ENCODE assay signal across 34 cellular contexts in the genomic region with DNA sequence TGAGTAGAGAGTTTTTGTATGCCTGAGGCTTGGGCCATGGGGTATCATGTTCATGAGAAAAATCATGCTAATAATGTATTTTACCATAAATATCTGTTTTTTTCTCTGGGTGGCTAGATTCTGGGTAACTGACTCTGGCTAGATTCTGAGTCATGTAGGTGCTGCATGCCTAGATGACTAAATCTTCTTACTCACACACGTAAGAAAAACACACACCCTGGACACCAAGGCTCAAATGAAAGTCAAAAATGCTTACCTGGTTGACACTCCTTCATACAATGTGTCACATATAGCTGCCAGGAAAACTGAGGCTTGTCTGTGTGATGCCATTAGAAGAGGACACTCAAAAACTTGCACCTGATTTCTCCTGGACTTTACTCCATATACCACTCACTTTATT.
DNase-seq lines count a peak whose midpoint lies in the region; ATAC-seq, FAIRE-seq and TF ChIP-seq lines count a peak whose summit lies in the region.
"Had no signal": no experiment of that assay in that cellular context is flagged by ENCODE, and none has a peak within 500 bp of the region (broad histone marks: within the 10 kb centered on the region; RNA-seq: fewer than 3 reads in every experiment).

No MANE protein-coding gene starts in this region.

- CTCF ChIA-PET in T-cell (lab: Charles Lee) = no interaction called here
- CTCF ChIA-PET in CD8-positive, alpha-beta memory T cell (lab: Charles Lee) = no interaction called here

- no peak overlapping the region for H3K27ac ChIP-seq in CD8-positive, alpha-beta memory T cell (ENCODE audit: low read depth, low read length)
- H3K27ac ChIP-seq: ascending aorta, heart left ventricle, parathyroid adenoma, right lobe of liver, testis, uterus had no signal

- no peaks in the 10 kb centered on the region for H3K9me3 ChIP-seq in CD8-positive, alpha-beta memory T cell (ENCODE audit: low read length)
- H3K9me3 ChIP-seq: MG63, right lobe of liver, testis, uterus had no signal

- H3K4me3 Mint-ChIP-seq in T-cell = no peak overlapping the region
- H3K4me3 Mint-ChIP-seq in CD8-positive, alpha-beta memory T cell = no peak overlapping the region
- H3K4me3 Mint-ChIP-seq: activated naive CD8-positive, alpha-beta T cell; CD14-positive monocyte; nephron progenitor cell; T-helper 2 cell treated with Interferon-gamma antibody and Interleukin-4, amounts not matched to agents 5 μg/mL and 100 μg/mL, for 36 hours had no signal

- peak; percentile 52 for FAIRE-seq in bronchial epithelial cell (lab: Jason Lieb, UNC)
- FAIRE-seq: D721Med, endothelial cell of umbilical vein, GM12892 had no signal

- H3K4me1 Mint-ChIP-seq in T-cell = no peaks in the 10 kb centered on the region
- no peaks in the 10 kb centered on the region for H3K4me1 Mint-ChIP-seq in CD8-positive, alpha-beta memory T cell
- H3K4me1 Mint-ChIP-seq: CD14-positive monocyte, nephron progenitor cell had no signal

- POLR2A ChIA-PET in T-cell (lab: Charles Lee) = no interaction called here
- POLR2A ChIA-PET in CD8-positive, alpha-beta memory T cell (lab: Charles Lee) = no interaction called here

- no peaks in the 10 kb centered on the region for H3K27me3 Mint-ChIP-seq in T-cell
- no peaks in the 10 kb centered on the region for H3K27me3 Mint-ChIP-seq in CD8-positive, alpha-beta memory T cell
- H3K27me3 Mint-ChIP-seq: activated naive CD8-positive, alpha-beta T cell had no signal

- no peak overlapping the region for H3K4me3 ChIP-seq in bronchial epithelial cell (ENCODE audit: low read depth, low read length)
- H3K4me3 ChIP-seq in kidney epithelial cell (ENCODE audit: low read depth, low read length) = no peak overlapping the region
- H3K4me3 ChIP-seq in CD8-positive, alpha-beta memory T cell (ENCODE audit: low read length) = no peak overlapping the region
- H3K4me3 ChIP-seq: ascending aorta, heart left ventricle, MG63, right lobe of liver, testis, uterus had no signal

- H3K9me3 Mint-ChIP-seq in T-cell = peaks cover 0 to 9% (median 0%) of the 10 kb centered on the region in 3 donors
- H3K9me3 Mint-ChIP-seq in CD8-positive, alpha-beta memory T cell = peaks cover 0 to 6% (median 0%) of the 10 kb centered on the region in 5 donors

- no peaks in the 10 kb centered on the region for H3K36me3 Mint-ChIP-seq in T-cell
- H3K36me3 Mint-ChIP-seq in CD8-positive, alpha-beta memory T cell = no peaks in the 10 kb centered on the region
- H3K36me3 Mint-ChIP-seq: activated naive CD8-positive, alpha-beta T cell; CD14-positive monocyte had no signal

- ATAC-seq in T-cell (replicated peaks in 1 of 4) = no peak
- ATAC-seq: heart left ventricle, left cardiac atrium, right lobe of liver had no signal

- no peak overlapping the region for H3K27ac Mint-ChIP-seq in T-cell
- no peak overlapping the region for H3K27ac Mint-ChIP-seq in CD8-positive, alpha-beta memory T cell
- H3K27ac Mint-ChIP-seq: activated naive CD8-positive, alpha-beta T cell; CD14-positive monocyte; T-helper 2 cell treated with Interferon-gamma antibody and Interleukin-4, amounts not matched to agents 5 μg/mL and 100 μg/mL, for 36 hours had no signal

- H3K36me3 ChIP-seq in bronchial epithelial cell (ENCODE audit: control insufficient read depth, insufficient read depth, low read length) = no peaks in the 10 kb centered on the region
- no peaks in the 10 kb centered on the region for H3K36me3 ChIP-seq in kidney epithelial cell (ENCODE audit: control insufficient read depth, insufficient read depth, low read length)
- no peaks in the 10 kb centered on the region for H3K36me3 ChIP-seq in CD8-positive, alpha-beta memory T cell (ENCODE audit: insufficient read depth, low read length)
- H3K36me3 ChIP-seq: ascending aorta, heart left ventricle, MG63, right lobe of liver, uterus had no signal

- DNase-seq in EL = peak; percentile 8
- DNase-seq in M059J (ENCODE audit: low read depth) = peak; percentile 32
- peak; percentile 91 for DNase-seq in bronchial epithelial cell (ENCODE audit: low read depth)
- DNase-seq in kidney epithelial cell (ENCODE audit: low read depth) = peak; percentile 31
- DNase-seq in dermis blood vessel endothelial cell = no peak
- no peak for DNase-seq in T-cell
- no peak for DNase-seq in CD8-positive, alpha-beta memory T cell
- no peak for DNase-seq in NOMO-1 (lab: John Stamatoyannopoulos, UW; ENCODE audit: unreplicated experiment in 2 of 2)
- DNase-seq: 8988T; activated CD4-positive, alpha-beta T cell treated with anti-CD3 and anti-CD28 coated beads for 4 hours; activated CD8-positive, alpha-beta memory T cell treated with anti-CD3 and anti-CD28 coated beads for 24 hours; activated effector memory CD4-positive, alpha-beta T cell treated with Interleukin-2 at 50 U/mL for 16 hours; GOT3; heart left ventricle; left cardiac atrium; MG63; NCI-H1105 treated with DMSO at 0.1 percent for 48 hours; NCI-H2081 treated with DMSO at 0.1 percent for 48 hours; NCI-H446; nephron progenitor cell; right lobe of liver; Right ventricle myocardium superior; stimulated activated CD4-positive, alpha-beta T cell treated with anti-CD3 and anti-CD28 coated beads, Interleukin-15, amount 100 ng/mL, for 24 hours; stimulated activated naive CD4-positive, alpha-beta T cell treated with Interleukin-2 at 50 U/mL for 16 hours; testis; uterus had no signal

- H3K4me1 ChIP-seq in CD8-positive, alpha-beta memory T cell (ENCODE audit: insufficient read depth, low read length) = no peaks in the 10 kb centered on the region
- H3K4me1 ChIP-seq: ascending aorta, heart left ventricle, parathyroid adenoma, right lobe of liver, testis, uterus had no signal

- TF ChIP-seq CTCF in bronchial epithelial cell (IDR thresholded peaks at IDR 0.05; ENCODE audit: insufficient read depth, low read length, severe bottlenecking) (no peak), kidney epithelial cell (IDR thresholded peaks at IDR 0.05; ENCODE audit: insufficient read depth, low read length, poor library complexity, severe bottlenecking) (no peak)

- H3K27me3 ChIP-seq in bronchial epithelial cell (ENCODE audit: control insufficient read depth, insufficient read depth, low read length) = no peaks in the 10 kb centered on the region
- no peaks in the 10 kb centered on the region for H3K27me3 ChIP-seq in kidney epithelial cell (ENCODE audit: control insufficient read depth, insufficient read depth, low read length)
- H3K27me3 ChIP-seq in CD8-positive, alpha-beta memory T cell (ENCODE audit: insufficient read depth, low read length, poor library complexity, severe bottlenecking) = no peaks in the 10 kb centered on the region
- H3K27me3 ChIP-seq: ascending aorta, heart left ventricle, MG63, right lobe of liver, testis, uterus had no signal

Comparison
In these comparisons a context has a peak if more than half of its experiments do, and no peak if none do; other contexts are left out.
1. DNase-seq: peak in EL (single experiment), M059J (single experiment), bronchial epithelial cell (single experiment) and kidney epithelial cell (single experiment); none in dermis blood vessel endothelial cell (single experiment), T-cell (0 of 34), CD8-positive, alpha-beta memory T cell (0 of 5) and NOMO-1 (0 of 2).